Comparison of ENCODE assay signal across 1 cellular context in the genomic region with DNA sequence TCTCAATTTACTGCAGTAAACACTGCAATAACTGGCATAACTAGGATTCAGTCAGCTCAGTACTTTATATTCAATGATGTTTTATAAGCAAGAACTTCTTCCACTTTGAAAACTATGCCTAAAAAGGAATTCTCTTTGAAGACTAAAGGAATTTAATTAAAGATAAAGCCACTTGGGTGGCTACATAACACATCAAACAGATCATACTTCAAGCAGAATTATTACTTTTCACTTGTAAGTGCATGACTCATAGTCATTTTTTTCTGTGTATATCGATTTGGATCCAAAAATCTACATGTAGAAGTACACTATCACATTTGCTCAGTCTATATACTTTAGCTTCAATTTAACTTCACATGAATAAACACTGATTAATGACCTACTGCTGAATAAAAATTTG.
A peak's percentile ranks its signal among the peaks of the same experiment; 100 is the strongest.
TF ChIP-seq lines count a peak whose summit lies in the region.

No MANE protein-coding gene starts in this region.

TF ChIP-seq in SK-N-SH, 30 proteins besides CTCF, POLR2A, EP300 and RAD21:
- TF ChIP-seq, protein P1, sequence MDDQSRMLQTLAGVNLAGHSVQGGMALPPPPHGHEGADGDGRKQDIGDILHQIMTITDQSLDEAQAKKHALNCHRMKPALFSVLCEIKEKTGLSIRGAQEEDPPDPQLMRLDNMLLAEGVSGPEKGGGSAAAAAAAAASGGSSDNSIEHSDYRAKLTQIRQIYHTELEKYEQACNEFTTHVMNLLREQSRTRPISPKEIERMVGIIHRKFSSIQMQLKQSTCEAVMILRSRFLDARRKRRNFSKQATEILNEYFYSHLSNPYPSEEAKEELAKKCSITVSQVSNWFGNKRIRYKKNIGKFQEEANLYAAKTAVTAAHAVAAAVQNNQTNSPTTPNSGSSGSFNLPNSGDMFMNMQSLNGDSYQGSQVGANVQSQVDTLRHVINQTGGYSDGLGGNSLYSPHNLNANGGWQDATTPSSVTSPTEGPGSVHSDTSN (IDR thresholded peaks at IDR 0.05) = peak; percentile 58
- no peak for TF ChIP-seq NRF1 (IDR thresholded peaks at IDR 0.05; ENCODE audit: low read depth, low read length)
- no peak for TF ChIP-seq RFX5 (IDR thresholded peaks at IDR 0.05; ENCODE audit: low read length)
- no peak for TF ChIP-seq EZH2phosphoT487 (IDR thresholded peaks at IDR 0.05; ENCODE audit: borderline replicate concordance, low read depth)
- 0 out of 2 replicates have a peak, but pooled peaks have one; percentile 12 for TF ChIP-seq JUND (IDR thresholded peaks at IDR 0.05)
- no peak for TF ChIP-seq TAF1 (IDR thresholded peaks at IDR 0.05; ENCODE audit: borderline replicate concordance, low read depth, low read length)
- TF ChIP-seq YY1 (IDR thresholded peaks at IDR 0.05; ENCODE audit: low read depth) = no peak
- 0 out of 2 replicates have a peak, but pooled peaks have one; percentile 21 for TF ChIP-seq FOSL2 (IDR thresholded peaks at IDR 0.05; ENCODE audit: borderline replicate concordance, low read depth)
- no peak for TF ChIP-seq FOXJ3 (CRISPR knock-in tag; IDR thresholded peaks at IDR 0.05)
